In genomic region chr14:73221945-73222344, GRCh38 we compare ENCODE assay signal across 26 cellular contexts. TPM values are rescaled to one million over a fixed set of nuclear protein-coding genes. Genes with fewer than 3 reads are reported as not detected.
DNase-seq lines count a peak whose midpoint lies in the region; ATAC-seq and TF ChIP-seq lines count a peak whose summit lies in the region.
"Had no signal": no experiment of that assay in that cellular context is flagged by ENCODE, and none has a peak within 500 bp of the region (broad histone marks: within the 10 kb centered on the region; RNA-seq: fewer than 3 reads in every experiment).

No MANE protein-coding gene starts in this region.

- H3K4me3 Mint-ChIP-seq in natural killer cell treated with Interleukin-12 subunit alpha and Interleukin-12 subunit beta and Interleukin-15 and Interleukin-18, amount 100 ng/mL, for 72 hours = peak overlapping the region; percentile 18
- H3K4me3 Mint-ChIP-seq in natural killer cell = no peak overlapping the region
- H3K4me3 Mint-ChIP-seq in T-helper 1 cell treated with Interleukin-12 subunit alpha and Interleukin-12 subunit beta and Interleukin-4 antibody, amounts not matched to agents 30 μg/mL and 1 μg/mL, for 36 hours = no peak overlapping the region
- H3K4me3 Mint-ChIP-seq: activated CD4-positive, alpha-beta T cell treated with anti-CD3 and anti-CD28 coated beads, Interleukin-2, amount 10 ng/mL, durations not matched to agents 7 days and 5 days; CD4-positive, alpha-beta memory T cell; central memory CD8-positive, alpha-beta T cell; neural crest cell; stimulated activated naive B cell treated with anti-CD40 and anti-IgM and Interleukin-4, amounts not matched to agents 10 μg/mL and 1 μg/mL and 100 μg/mL, for 72 hours had no signal

- no peak for TF ChIP-seq CTCF in natural killer cell (IDR thresholded peaks at IDR 0.05)
- TF ChIP-seq CTCF in esophagus muscularis mucosa (IDR thresholded peaks at IDR 0.05) = no peak
- TF ChIP-seq CTCF in upper lobe of left lung (IDR thresholded peaks at IDR 0.05) = no peak

- H3K9me3 Mint-ChIP-seq in natural killer cell treated with Interleukin-12 subunit alpha and Interleukin-12 subunit beta and Interleukin-15 and Interleukin-18, amount 100 ng/mL, for 72 hours = no peaks in the 10 kb centered on the region
- no peaks in the 10 kb centered on the region for H3K9me3 Mint-ChIP-seq in natural killer cell
- no peaks in the 10 kb centered on the region for H3K9me3 Mint-ChIP-seq in T-helper 1 cell treated with Interleukin-12 subunit alpha and Interleukin-12 subunit beta and Interleukin-4 antibody, amounts not matched to agents 30 μg/mL and 1 μg/mL, for 36 hours
- H3K9me3 Mint-ChIP-seq: activated CD4-positive, alpha-beta T cell treated with anti-CD3 and anti-CD28 coated beads, Interleukin-2, amount 10 ng/mL, durations not matched to agents 7 days and 5 days; CD4-positive, alpha-beta memory T cell; central memory CD8-positive, alpha-beta T cell; neural crest cell; stimulated activated naive B cell treated with anti-CD40 and anti-IgM and Interleukin-4, amounts not matched to agents 10 μg/mL and 1 μg/mL and 100 μg/mL, for 72 hours had no signal

- TF ChIP-seq EP300 in esophagus muscularis mucosa (IDR thresholded peaks at IDR 0.05) (no peak), upper lobe of left lung (IDR thresholded peaks at IDR 0.05) (no peak)

- no peaks in the 10 kb centered on the region for H3K27me3 Mint-ChIP-seq in natural killer cell treated with Interleukin-12 subunit alpha and Interleukin-12 subunit beta and Interleukin-15 and Interleukin-18, amount 100 ng/mL, for 72 hours
- H3K27me3 Mint-ChIP-seq in natural killer cell (ENCODE audit: low read depth in 2 of 2) = no peaks in the 10 kb centered on the region
- no peaks in the 10 kb centered on the region for H3K27me3 Mint-ChIP-seq in T-helper 1 cell treated with Interleukin-12 subunit alpha and Interleukin-12 subunit beta and Interleukin-4 antibody, amounts not matched to agents 30 μg/mL and 1 μg/mL, for 36 hours (ENCODE audit: low read depth)
- H3K27me3 Mint-ChIP-seq: activated CD4-positive, alpha-beta T cell treated with anti-CD3 and anti-CD28 coated beads, Interleukin-2, amount 10 ng/mL, durations not matched to agents 7 days and 5 days; CD4-positive, alpha-beta memory T cell; central memory CD8-positive, alpha-beta T cell; stimulated activated naive B cell treated with anti-CD40 and anti-IgM and Interleukin-4, amounts not matched to agents 10 μg/mL and 1 μg/mL and 100 μg/mL, for 72 hours had no signal

- H3K4me1 Mint-ChIP-seq in natural killer cell treated with Interleukin-12 subunit alpha and Interleukin-12 subunit beta and Interleukin-15 and Interleukin-18, amount 100 ng/mL, for 72 hours (ENCODE audit: low read depth in 2 of 2) = peaks cover 2 to 10% of the 10 kb centered on the region in 2 donors
- no peaks in the 10 kb centered on the region for H3K4me1 Mint-ChIP-seq in natural killer cell
- H3K4me1 Mint-ChIP-seq in T-helper 1 cell treated with Interleukin-12 subunit alpha and Interleukin-12 subunit beta and Interleukin-4 antibody, amounts not matched to agents 30 μg/mL and 1 μg/mL, for 36 hours (ENCODE audit: low read depth) = peaks cover 18% of the 10 kb centered on the region
- H3K4me1 Mint-ChIP-seq: central memory CD8-positive, alpha-beta T cell; stimulated activated naive B cell treated with anti-CD40 and anti-IgM and Interleukin-4, amounts not matched to agents 10 μg/mL and 1 μg/mL and 100 μg/mL, for 72 hours had no signal

- H3K27me3 ChIP-seq in esophagus muscularis mucosa (no peaks in the 10 kb centered on the region), upper lobe of left lung (no peaks in the 10 kb centered on the region)
- H3K27me3 ChIP-seq: gastrocnemius medialis, testis, vagina had no signal

- ATAC-seq in natural killer cell treated with Interleukin-12 subunit alpha and Interleukin-12 subunit beta and Interleukin-15 and Interleukin-18, amount 100 ng/mL, for 72 hours = no peak
- no peak for ATAC-seq in natural killer cell
- no peak for ATAC-seq in upper lobe of left lung (ENCODE audit: low FRiP score in 2 of 2)
- ATAC-seq in HG02981 (IDR thresholded peaks at IDR 0.05; ENCODE audit: unreplicated experiment) = no peak
- ATAC-seq: gastrocnemius medialis; mucosa of descending colon; stimulated activated naive B cell treated with anti-CD40 and anti-IgM and Interleukin-4, amounts not matched to agents 10 μg/mL and 1 μg/mL and 100 μg/mL, for 72 hours had no signal

- H3K36me3 Mint-ChIP-seq in natural killer cell treated with Interleukin-12 subunit alpha and Interleukin-12 subunit beta and Interleukin-15 and Interleukin-18, amount 100 ng/mL, for 72 hours = peaks cover 14% of the 10 kb centered on the region
- peaks cover 19% of the 10 kb centered on the region for H3K36me3 Mint-ChIP-seq in natural killer cell
- H3K36me3 Mint-ChIP-seq in T-helper 1 cell treated with Interleukin-12 subunit alpha and Interleukin-12 subunit beta and Interleukin-4 antibody, amounts not matched to agents 30 μg/mL and 1 μg/mL, for 36 hours (ENCODE audit: low read depth) = peaks cover 40% of the 10 kb centered on the region

- peak overlapping the region in 3 of 4 donors; percentile 64 to 72 (median 67) for H3K27ac ChIP-seq in esophagus muscularis mucosa (replicated peaks in 1 of 4)
- no peak overlapping the region for H3K27ac ChIP-seq in upper lobe of left lung
- H3K27ac ChIP-seq: left ventricle myocardium inferior, testis, vagina had no signal

- WGBS in esophagus muscularis mucosa = 79% methylated on average over 2 of the region's 2 CpGs
- 73 to 84% methylated on average over 2 of the region's 2 CpGs for WGBS in upper lobe of left lung, 2 donors

- H3K4me3 ChIP-seq in esophagus muscularis mucosa = no peak overlapping the region
- H3K4me3 ChIP-seq in upper lobe of left lung = no peak overlapping the region
- H3K4me3 ChIP-seq: gastrocnemius medialis, left ventricle myocardium inferior, mucosa of descending colon, testis, vagina had no signal

- intact Hi-C loops in natural killer cell (cut with micrococcal nuclease) = no loop called here
- intact Hi-C loops in esophagus muscularis mucosa (cut with DNase I) = no loop called here

- H3K36me3 ChIP-seq in esophagus muscularis mucosa (peaks cover 31 to 57% (median 42%) of the 10 kb centered on the region in 4 donors), upper lobe of left lung (peaks cover 24 to 61% (median 35%) of the 10 kb centered on the region in 4 donors)

- DNase-seq in natural killer cell treated with Interleukin-12 subunit alpha and Interleukin-12 subunit beta and Interleukin-15 and Interleukin-18, amount 100 ng/mL, for 72 hours (ENCODE audit: low spot score) = no peak
- no peak for DNase-seq in natural killer cell
- no peak for DNase-seq in esophagus muscularis mucosa (ENCODE audit: extremely low spot score)
- DNase-seq in upper lobe of left lung = no peak
- no peak for DNase-seq in mesenteric fat pad (ENCODE audit: low spot score)
- no peak for DNase-seq in retina
- DNase-seq: activated CD4-positive, alpha-beta T cell treated with anti-CD3 and anti-CD28 coated beads, Interleukin-2, amount 10 ng/mL, durations not matched to agents 7 days and 5 days; activated naive CD4-positive, alpha-beta T cell treated with anti-CD3 and anti-CD28 coated beads, Interleukin-2, amount 50 U/mL, for 16 hours; CD4-positive, alpha-beta memory T cell; gastrocnemius medialis; GDM1; hippocampal formation; left ventricle myocardium inferior; mucosa of descending colon; NCI-H1092 treated with DMSO at 0.1 percent for 48 hours; NCI-H2081; posterior cingulate gyrus; SHP77 treated with DMSO at 0.1 percent for 48 hours; stimulated activated CD4-positive, alpha-beta T cell treated with anti-CD3 and anti-CD28 coated beads, Interleukin-2, amount 100 ng/mL, for 24 hours; stimulated activated naive B cell treated with anti-CD40 and anti-IgM and Interleukin-4, amounts not matched to agents 10 μg/mL and 1 μg/mL and 100 μg/mL, for 72 hours; testis had no signal

- H3K27ac Mint-ChIP-seq in natural killer cell treated with Interleukin-12 subunit alpha and Interleukin-12 subunit beta and Interleukin-15 and Interleukin-18, amount 100 ng/mL, for 72 hours = no peak overlapping the region
- no peak overlapping the region for H3K27ac Mint-ChIP-seq in natural killer cell
- peak overlapping the region; percentile 58 for H3K27ac Mint-ChIP-seq in T-helper 1 cell treated with Interleukin-12 subunit alpha and Interleukin-12 subunit beta and Interleukin-4 antibody, amounts not matched to agents 30 μg/mL and 1 μg/mL, for 36 hours
- H3K27ac Mint-ChIP-seq: activated CD4-positive, alpha-beta T cell treated with anti-CD3 and anti-CD28 coated beads, Interleukin-2, amount 10 ng/mL, durations not matched to agents 7 days and 5 days; stimulated activated naive B cell treated with anti-CD40 and anti-IgM and Interleukin-4, amounts not matched to agents 10 μg/mL and 1 μg/mL and 100 μg/mL, for 72 hours had no signal

- peaks cover 3 to 29% (median 19%) of the 10 kb centered on the region in 4 donors for H3K4me1 ChIP-seq in esophagus muscularis mucosa
- no peaks in the 10 kb centered on the region for H3K4me1 ChIP-seq in upper lobe of left lung
- H3K4me1 ChIP-seq: gastrocnemius medialis, testis had no signal

- H3K9me3 ChIP-seq in esophagus muscularis mucosa = no peaks in the 10 kb centered on the region
- H3K9me3 ChIP-seq in upper lobe of left lung = no peaks in the 10 kb centered on the region
- H3K9me3 ChIP-seq: gastrocnemius medialis, left ventricle myocardium inferior, mucosa of descending colon, testis, vagina had no signal

- TF ChIP-seq POLR2A in esophagus muscularis mucosa (IDR thresholded peaks at IDR 0.05; ENCODE audit: low read depth) = no peak
- no peak for TF ChIP-seq POLR2A in upper lobe of left lung (IDR thresholded peaks at IDR 0.05)

RNA-seq across cellular contexts. Expression of gene PAPLN, which starts 15.4 kb away (rescaled TPM):
- total RNA-seq in natural killer cell treated with Interleukin-12 subunit alpha and Interleukin-12 subunit beta and Interleukin-15 and Interleukin-18, amount 100 ng/mL, for 72 hours = under 1 TPM; 0.17 to 0.47 TPM
- total RNA-seq in natural killer cell (under 1 TPM; 0.24 to 0.70 (median 0.34) TPM), esophagus muscularis mucosa (10 to 100 TPM; 12.0 to 43.5 (median 24.1) TPM), upper lobe of left lung (10 to 100 TPM; 10.3 to 62.9 (median 16.5) TPM), mesenteric fat pad (6.4 TPM)

Comparison
In these comparisons a context has a peak if more than half of its experiments do, and no peak if none do; other contexts are left out.
1. H3K27ac ChIP-seq: peak in esophagus muscularis mucosa (3 of 4); none in upper lobe of left lung (0 of 4).